Comparison of ENCODE assay signal across 8 cellular contexts in the genomic region with DNA sequence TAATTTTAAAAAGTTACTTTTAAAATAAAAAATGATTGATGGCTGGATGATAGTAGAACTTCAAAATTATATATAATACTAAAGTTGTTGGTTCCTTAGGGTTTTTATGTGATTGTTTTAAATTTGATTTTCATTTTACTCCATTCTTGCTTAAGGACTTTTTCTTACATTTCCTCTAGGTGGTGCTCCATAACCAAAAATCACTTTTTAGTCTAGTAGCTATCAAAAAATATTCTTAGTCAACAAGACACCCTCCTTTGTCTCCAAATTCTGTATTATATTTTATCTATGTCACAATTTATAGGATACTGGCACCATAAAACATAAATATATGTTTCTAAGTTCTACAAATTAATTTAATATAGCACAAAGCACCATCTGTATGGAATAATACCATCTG.
DNase-seq lines count a peak whose midpoint lies in the region; ATAC-seq, FAIRE-seq and TF ChIP-seq lines count a peak whose summit lies in the region.

No MANE protein-coding gene starts in this region.

- ATAC-seq in GM18858 (IDR thresholded peaks at IDR 0.05; ENCODE audit: unreplicated experiment) (peak; percentile 57), GM21367 (IDR thresholded peaks at IDR 0.05; ENCODE audit: unreplicated experiment) (no peak), GM19035 (IDR thresholded peaks at IDR 0.05; ENCODE audit: unreplicated experiment) (no peak), GM19023 (IDR thresholded peaks at IDR 0.05; ENCODE audit: unreplicated experiment) (no peak)

- DNase-seq in AG09309 (ENCODE audit: low read depth) (peak; percentile 16), NCI-H774 (lab: John Stamatoyannopoulos, UW) (peak; percentile 0), esophagus muscularis mucosa (ENCODE audit: extremely low spot score) (no peak), small intestine (peak; percentile 8)

- H3K36me3 ChIP-seq in esophagus muscularis mucosa (no peaks in the 10 kb centered on the region), small intestine (ENCODE audit: control insufficient read depth in 2 of 2, insufficient read depth in 2 of 2, low read length in 2 of 2) (no peaks in the 10 kb centered on the region)

- no peak overlapping the region for H3K27ac ChIP-seq in esophagus muscularis mucosa (replicated peaks in 1 of 4)
- no peak overlapping the region for H3K27ac ChIP-seq in small intestine (ENCODE audit: low read depth in 1 of 2, low read length in 1 of 2)

- TF ChIP-seq CTCF in AG09309 (IDR thresholded peaks at IDR 0.05; ENCODE audit: control insufficient read depth, insufficient read depth, low read depth, low read length, missing control alignments) (peak; percentile 38), esophagus muscularis mucosa (IDR thresholded peaks at IDR 0.05) (peak; percentile 23 to 47 (median 39))

- intact Hi-C loops in esophagus muscularis mucosa (cut with DNase I) = no loop called here

- FAIRE-seq in small intestine (lab: Jason Lieb, UNC) = peak; percentile 70

- H3K27me3 ChIP-seq in esophagus muscularis mucosa (no peaks in the 10 kb centered on the region), small intestine (ENCODE audit: control insufficient read depth in 2 of 2, insufficient read depth in 2 of 2, low read length in 2 of 2) (no peaks in the 10 kb centered on the region)

- no peak for TF ChIP-seq POLR2A in esophagus muscularis mucosa (IDR thresholded peaks at IDR 0.05; ENCODE audit: low read depth)

- H3K4me3 ChIP-seq in AG09309 (ENCODE audit: control insufficient read depth, low read depth, low read length) (no peak overlapping the region), esophagus muscularis mucosa (no peak overlapping the region), small intestine (ENCODE audit: low read depth in 1 of 2, low read length in 2 of 2) (no peak overlapping the region)

- no peaks in the 10 kb centered on the region for H3K9me3 ChIP-seq in esophagus muscularis mucosa
- no peaks in the 10 kb centered on the region for H3K9me3 ChIP-seq in small intestine (ENCODE audit: control insufficient read depth, low read depth)

- TF ChIP-seq EP300 in esophagus muscularis mucosa (IDR thresholded peaks at IDR 0.05) = no peak

- H3K4me1 ChIP-seq in esophagus muscularis mucosa (no peaks in the 10 kb centered on the region), small intestine (ENCODE audit: control insufficient read depth in 2 of 2, insufficient read depth in 1 of 2, low read depth in 1 of 2, low read length in 1 of 2) (no peaks in the 10 kb centered on the region)
